9 cellular contexts compared by ENCODE assay signal in genomic region chr14:99562848-99563748, GRCh38. TPM values are rescaled to one million over a fixed set of nuclear protein-coding genes. Genes with fewer than 3 reads are reported as not detected.
DNase-seq lines count a peak whose midpoint lies in the region; ATAC-seq and TF ChIP-seq lines count a peak whose summit lies in the region.
"Had no signal": no experiment of that assay in that cellular context is flagged by ENCODE, and none has a peak within 500 bp of the region (broad histone marks: within the 10 kb centered on the region; RNA-seq: fewer than 3 reads in every experiment).

No MANE protein-coding gene starts in this region.

- peaks cover 17% of the 10 kb centered on the region for H3K36me3 Mint-ChIP-seq in Calu3 (ENCODE audit: insufficient read depth, unreplicated experiment)

- no peak overlapping the region for H3K27ac ChIP-seq in colonic mucosa

- peaks cover 29% of the 10 kb centered on the region for H3K4me1 ChIP-seq in colonic mucosa

- H3K9me3 Mint-ChIP-seq in Calu3 (ENCODE audit: low read depth, unreplicated experiment) = no peaks in the 10 kb centered on the region
- H3K9me3 Mint-ChIP-seq: central memory CD8-positive, alpha-beta T cell had no signal

- no peaks in the 10 kb centered on the region for H3K27me3 Mint-ChIP-seq in Calu3 (ENCODE audit: unreplicated experiment)
- H3K27me3 Mint-ChIP-seq: central memory CD8-positive, alpha-beta T cell had no signal

- intact Hi-C loops in Calu3 (cut with micrococcal nuclease; ENCODE audit: unreplicated experiment) = loop anchor here (1.0 to 5.0 kb wide), 2 partner anchors 39 to 66 kb away; partner anchors contain the start of gene CCDC85C
- intact Hi-C loops in colonic mucosa (cut with DNase I) = loop anchor here (5.0 kb wide), 1 partner anchor 44 kb away; no protein-coding TSS in a partner anchor

- TF ChIP-seq CTCF in Calu3 (IDR thresholded peaks at IDR 0.05; ENCODE audit: unreplicated experiment) (peak; percentile 38), colonic mucosa (IDR thresholded peaks at IDR 0.05) (no peak)

- no peak overlapping the region for H3K9ac ChIP-seq in colonic mucosa (ENCODE audit: low read depth in 2 of 2, low read length in 2 of 2)

- no peak overlapping the region for H3K4me3 ChIP-seq in colonic mucosa

- ATAC-seq in HG03025 (IDR thresholded peaks at IDR 0.05; ENCODE audit: low FRiP score, unreplicated experiment) = no peak

- BruUV-seq in Calu3 (replicated peaks; lab: Mats Ljungman, UMichigan) = no TSS peak

- H3K4me3 Mint-ChIP-seq in Calu3 (ENCODE audit: low read depth, unreplicated experiment) = no peak overlapping the region
- H3K4me3 Mint-ChIP-seq: central memory CD8-positive, alpha-beta T cell had no signal

- peaks cover 59% of the 10 kb centered on the region for H3K4me1 Mint-ChIP-seq in Calu3 (ENCODE audit: low read depth, unreplicated experiment)
- H3K4me1 Mint-ChIP-seq: central memory CD8-positive, alpha-beta T cell had no signal

- H3K27me3 ChIP-seq in colonic mucosa = no peaks in the 10 kb centered on the region

- H3K27ac Mint-ChIP-seq in Calu3 (ENCODE audit: unreplicated experiment) = no peak overlapping the region

- DNase-seq in Calu3 (peak; percentile 93), NCI-H460 (ENCODE audit: extremely low read depth, low read depth) (peak; percentile 62), colonic mucosa (peak; percentile 79), lung microvascular endothelial cell (ENCODE audit: low read depth in 2 of 2) (peak; percentile 67 to 72), UCSD-AML1 (lab: John Stamatoyannopoulos, UW; ENCODE audit: unreplicated experiment) (no peak), mesenteric fat pad (ENCODE audit: low spot score) (no peak)
- no peak for DNase-seq in stimulated activated naive CD4-positive, alpha-beta T cell (lab: John Stamatoyannopoulos, UW)

- CTCF ChIA-PET in Calu3 (lab: Charles Lee) = interaction anchor here (0.5 to 1.4 kb wide), 7 partner anchors 9 to 73 kb away, joined by 4 to 6 read pairs (median 5); partner anchors contain the start of gene CCDC85C

- no peaks in the 10 kb centered on the region for H3K9me3 ChIP-seq in colonic mucosa

- no peaks in the 10 kb centered on the region for H3K36me3 ChIP-seq in colonic mucosa

RNA-seq across cellular contexts. Expression of gene CCDC85C, which starts 40.9 kb away (rescaled TPM):
- 44.6 and 45.1 TPM in 2 replicates for total RNA-seq in Calu3 (2022)
- total RNA-seq in NCI-H460 (2014; rRNA removed; shearing (Covaris generic)) = 7.2 and 9.2 TPM in 2 replicates
- 8.7 TPM in 2 replicates for polyA plus RNA-seq in NCI-H460 (2014; cell fraction: nucleus; rRNA removed)
- total RNA-seq in colonic mucosa = 10 to 100 TPM; 54.0 to 73.4 TPM
- total RNA-seq in lung microvascular endothelial cell = 1.6 and 2.8 TPM in 2 replicates
- total RNA-seq in mesenteric fat pad = 5.2 TPM

Comparison
In these comparisons a context has a peak if more than half of its experiments do, and no peak if none do; other contexts are left out.
1. DNase-seq: peak in Calu3 (single experiment), NCI-H460 (single experiment), colonic mucosa (single experiment) and lung microvascular endothelial cell (2 of 2); none in stimulated activated naive CD4-positive, alpha-beta T cell (0 of 6), UCSD-AML1 (single experiment) and mesenteric fat pad (single experiment).